ENCODE assay signal across 29 cellular contexts in the genomic region with DNA sequence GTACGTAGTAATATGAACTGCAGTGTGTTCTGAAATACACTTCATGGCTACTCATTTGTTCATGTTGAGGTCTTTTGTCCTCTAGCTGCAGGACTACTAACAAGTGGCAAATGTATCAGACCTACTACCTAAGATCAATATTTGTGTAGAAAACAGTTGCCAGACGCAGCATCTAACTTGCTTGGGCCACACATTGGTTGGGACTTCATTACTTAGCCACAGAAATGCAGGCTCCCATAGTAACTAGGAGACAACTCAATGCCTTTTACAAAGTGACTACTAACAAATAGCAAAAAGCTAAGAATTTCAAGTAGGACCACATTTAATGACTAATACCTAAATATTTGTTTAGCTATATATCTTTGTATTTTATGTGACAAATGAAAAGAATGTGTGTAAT. TPM values are rescaled to one million over a fixed set of nuclear protein-coding genes. Genes with fewer than 3 reads are reported as not detected.
"Had no signal": no experiment of that assay in that cellular context is flagged by ENCODE, and none has a peak within 500 bp of the region (broad histone marks: within the 10 kb centered on the region; RNA-seq: fewer than 3 reads in every experiment).

No MANE protein-coding gene starts in this region.

- H3K9me3 ChIP-seq: stomach, suprapubic skin, testis, thoracic aorta, thyroid gland, tibial artery, tibial nerve, transverse colon, upper lobe of left lung, upper lobe of right lung, uterus, vagina had no signal

- H3K4me3 ChIP-seq: stomach, suprapubic skin, testis, thoracic aorta, thyroid gland, tibial artery, tibial nerve, transverse colon, upper lobe of left lung, upper lobe of right lung, uterus, vagina had no signal

- H3K27ac ChIP-seq: stomach, suprapubic skin, testis, thoracic aorta, thyroid gland, tibial artery, tibial nerve, transverse colon, upper lobe of left lung, upper lobe of right lung, uterus, vagina had no signal

- DNase-seq: stimulated activated CD4-positive, alpha-beta T cell treated with anti-CD3 and anti-CD28 coated beads, Interleukin-2, amount 100 ng/mL, for 48 hours; stimulated activated CD4-positive, alpha-beta T cell treated with anti-CD3 and anti-CD28 coated beads, Interleukin-4, amount 100 ng/mL, for 1 hour; stimulated activated CD4-positive, alpha-beta T cell treated with anti-CD3 and anti-CD28 coated beads, Interleukin-4, amount 100 ng/mL, for 24 hours; stimulated activated CD4-positive, alpha-beta T cell treated with anti-CD3 and anti-CD28 coated beads, Interleukin-4, amount 100 ng/mL, for 4 hours; stimulated activated CD8-positive, alpha-beta memory T cell treated with anti-CD3 and anti-CD28 coated beads, Interleukin-4, amount 100 ng/mL, for 48 hours; stimulated activated naive B cell treated with anti-CD40 and anti-IgM and Interleukin-4, amounts not matched to agents 10 μg/mL and 1 μg/mL and 100 μg/mL, for 72 hours; stimulated activated naive CD4-positive, alpha-beta T cell; stimulated activated naive CD4-positive, alpha-beta T cell treated with Interleukin-2 at 50 U/mL for 16 hours; stimulated activated naive CD8-positive, alpha-beta T cell treated with anti-CD3 and anti-CD28 coated beads, Interleukin-15, amount 100 ng/mL, for 72 hours; stimulated activated naive CD8-positive, alpha-beta T cell treated with anti-CD3 and anti-CD28 coated beads, Interleukin-15, Interleukin-2, amounts not matched to agents 100 U/mL and 50 U/mL, for 24 hours; stomach; substantia nigra; testis; thyroid gland; tibial artery; transverse colon; upper lobe of left lung; upper lobe of right lung; uterus had no signal

- H3K4me1 ChIP-seq: stomach, suprapubic skin, testis, thyroid gland, tibial artery, tibial nerve, transverse colon, upper lobe of left lung, upper lobe of right lung, uterus, vagina had no signal

- ATAC-seq: stimulated activated effector memory CD8-positive, alpha-beta T cell treated with anti-CD3 and anti-CD28 coated beads, Interleukin-12 subunit alpha, Interleukin-12 subunit beta, amount 100 ng/mL, for 72 hours; stimulated activated memory B cell treated with anti-CD40 and anti-IgM and Interleukin-4, amounts not matched to agents 10 μg/mL and 1 μg/mL and 100 μg/mL, for 72 hours; stimulated activated naive B cell treated with anti-CD40 and anti-IgM and Interleukin-4, amounts not matched to agents 10 μg/mL and 1 μg/mL and 100 μg/mL, for 72 hours; stimulated activated naive CD8-positive, alpha-beta T cell treated with anti-CD3 and anti-CD28 coated beads, Interleukin-15, amount 100 ng/mL, for 72 hours; stimulated activated naive CD8-positive, alpha-beta T cell treated with anti-CD3 and anti-CD28 coated beads, Interleukin-15, Interleukin-2, amounts not matched to agents 100 U/mL and 50 U/mL, for 24 hours; upper lobe of right lung had no signal

- H3K27me3 ChIP-seq: stomach, suprapubic skin, testis, thyroid gland, tibial artery, transverse colon, upper lobe of left lung, upper lobe of right lung, uterus, vagina had no signal

- H3K36me3 ChIP-seq: stomach, suprapubic skin, thoracic aorta, thyroid gland, tibial artery, tibial nerve, transverse colon, upper lobe of left lung, upper lobe of right lung, uterus, vagina had no signal

RNA-seq across cellular contexts. Expression of gene CT47C1, which starts 2.5 kb away (rescaled TPM):
- total RNA-seq: stomach, subcutaneous adipose tissue, suprapubic skin, temporal lobe, thoracic aorta, thyroid gland, tibial nerve, transverse colon, upper lobe of left lung, upper lobe of right lung, ureter, urinary bladder, uterus, vagina had no signal

RNA-seq across cellular contexts. Expression of gene KIAA1210, which starts 52.3 kb away (rescaled TPM):
- total RNA-seq: thoracic aorta, tibial nerve, transverse colon, upper lobe of left lung, upper lobe of right lung, vagina had no signal
